8 cellular contexts compared by ENCODE assay signal in genomic region chr6:44126320-44127149, GRCh38. TPM values are rescaled to one million over a fixed set of nuclear protein-coding genes. Genes with fewer than 3 reads are reported as not detected.
DNase-seq lines count a peak whose midpoint lies in the region; ATAC-seq and TF ChIP-seq lines count a peak whose summit lies in the region.

No MANE protein-coding gene starts in this region.

- H3K27me3 ChIP-seq in AG04450 (ENCODE audit: control insufficient read depth, insufficient read depth, low read length), result no peaks in the 10 kb centered on the region

- DNase-seq in AG04450 (ENCODE audit: low read depth, low spot score) (no peak), SK-MEL-5 (ENCODE audit: low read depth, low spot score) (peak; percentile 38), glutamatergic neuron (peak; percentile 64), posterior vena cava (ENCODE audit: low spot score) (peak; percentile 85), type B pancreatic cell (ENCODE audit: extremely low spot score, unreplicated experiment) (no peak)
- peak; percentile 86 for DNase-seq in activated naive CD4-positive, alpha-beta T cell treated with anti-CD3 and anti-CD28 coated beads, Interleukin-2, amount 50 U/mL, for 16 hours

- intact Hi-C loops in posterior vena cava (cut with DNase I), result no loop called here

- H3K9me3 ChIP-seq in AG04450 (ENCODE audit: control insufficient read depth, insufficient read depth, low read length), result no peaks in the 10 kb centered on the region; the same call in 1 of the 2 replicates

- H3K27ac Mint-ChIP-seq in glutamatergic neuron (ENCODE audit: unreplicated experiment) (peak overlapping the region; percentile 80), type B pancreatic cell (peak overlapping the region; percentile 93)

- H3K4me1 Mint-ChIP-seq in glutamatergic neuron (ENCODE audit: low read depth, unreplicated experiment) (peaks cover 24% of the 10 kb centered on the region), type B pancreatic cell (ENCODE audit: unreplicated experiment) (peaks cover 46% of the 10 kb centered on the region)

- CTCF ChIA-PET in AG04450 (lab: Charles Lee), result interaction anchor here (1.3 kb wide), 1 partner anchor 10 kb away, joined by 4 read pairs; no protein-coding TSS in a partner anchor

- TF ChIP-seq CTCF in AG04450 (IDR thresholded peaks at IDR 0.05; ENCODE audit: low read depth, low read length) (no peak), glutamatergic neuron (IDR thresholded peaks at IDR 0.05; ENCODE audit: partially characterized antibody, unreplicated experiment) (no peak), type B pancreatic cell (conservative IDR thresholded peaks at IDR 0.05) (no peak)

- no peaks in the 10 kb centered on the region for H3K36me3 Mint-ChIP-seq in glutamatergic neuron (ENCODE audit: unreplicated experiment)
- peaks cover 4% of the 10 kb centered on the region for H3K36me3 Mint-ChIP-seq in type B pancreatic cell

- peak; percentile 37 for ATAC-seq in GM18873 (IDR thresholded peaks at IDR 0.05; ENCODE audit: low FRiP score, unreplicated experiment)
- ATAC-seq in HG03196 (IDR thresholded peaks at IDR 0.05; ENCODE audit: unreplicated experiment), result peak; percentile 39

- peak overlapping the region; percentile 80 for H3K4me3 ChIP-seq in AG04450 (ENCODE audit: low read depth, low read length)

- peak overlapping the region; percentile 96 for H3K4me3 Mint-ChIP-seq in glutamatergic neuron (ENCODE audit: unreplicated experiment)
- peak overlapping the region; percentile 99 for H3K4me3 Mint-ChIP-seq in type B pancreatic cell

- in situ Hi-C loops in SK-MEL-5 (cut with HindIII; ENCODE audit: low pct_unique_long_range_greater_than_20kb, low sequenced_read_pairs), result no loop called here

- H3K9me3 Mint-ChIP-seq in glutamatergic neuron (ENCODE audit: unreplicated experiment), result peaks cover 8% of the 10 kb centered on the region
- H3K9me3 Mint-ChIP-seq in type B pancreatic cell, result no peaks in the 10 kb centered on the region

- H3K27me3 Mint-ChIP-seq in glutamatergic neuron (ENCODE audit: unreplicated experiment), result peaks cover 4% of the 10 kb centered on the region
- no peaks in the 10 kb centered on the region for H3K27me3 Mint-ChIP-seq in type B pancreatic cell

- peak overlapping the region; percentile 90 for H3K27ac ChIP-seq in AG04450 (ENCODE audit: low read depth, low read length)

- POLR2A ChIA-PET in AG04450 (lab: Yijun Ruan, JAX), result no interaction called here

RNA-seq across cellular contexts. Expression of gene MRPL14, which starts 0.7 kb away (rescaled TPM):
- polyA plus RNA-seq in AG04450 (2011; rRNA removed), result 57.3 and 64.1 TPM in 2 replicates
- 22.5 and 31.9 TPM in 2 replicates for polyA minus RNA-seq in AG04450 (2011; rRNA and poly(A)+ RNA removed)
- 60.0 and 61.2 TPM in 2 replicates for total RNA-seq in SK-MEL-5 (2014; rRNA removed; shearing (Covaris generic))
- 42.0 and 60.3 TPM in 2 replicates for polyA plus RNA-seq in SK-MEL-5 (2015; cell fraction: cytosol; rRNA removed)
- polyA plus RNA-seq in SK-MEL-5 (2015; cell fraction: nucleus; rRNA removed), result 8.5 and 9.1 TPM in 2 replicates
- total RNA-seq in glutamatergic neuron (ENCODE audit: unreplicated experiment) (31.7 TPM), posterior vena cava (10 to 100 TPM; 26.4 to 33.5 TPM), type B pancreatic cell (ENCODE audit: low replicate concordance) (45.5 and 53.7 TPM in 2 replicates)

RNA-seq across cellular contexts. Expression of gene TMEM63B, which starts 0.8 kb away (rescaled TPM):
- polyA plus RNA-seq in AG04450 (2011; rRNA removed), result 39.4 and 42.1 TPM in 2 replicates
- 57.8 and 73.6 TPM in 2 replicates for polyA minus RNA-seq in AG04450 (2011; rRNA and poly(A)+ RNA removed)
- 23.6 and 27.6 TPM in 2 replicates for total RNA-seq in SK-MEL-5 (2014; rRNA removed; shearing (Covaris generic))
- 55.1 and 71.9 TPM in 2 replicates for polyA plus RNA-seq in SK-MEL-5 (2015; cell fraction: cytosol; rRNA removed)
- polyA plus RNA-seq in SK-MEL-5 (2015; cell fraction: nucleus; rRNA removed), result 39.8 and 48.3 TPM in 2 replicates
- 148 TPM for total RNA-seq in glutamatergic neuron (ENCODE audit: unreplicated experiment)
- total RNA-seq in posterior vena cava, result 10 to 100 TPM; 23.7 to 28.1 TPM
- 45.5 and 57.5 TPM in 2 replicates for total RNA-seq in type B pancreatic cell (ENCODE audit: low replicate concordance)

RNA-seq across cellular contexts. Expression of gene CAPN11, which starts 32.1 kb away (rescaled TPM):
- 0.04 and 0.09 TPM in 2 replicates for polyA plus RNA-seq in AG04450 (2011; rRNA removed)
- polyA minus RNA-seq in AG04450 (2011; rRNA and poly(A)+ RNA removed), result not detected in 2 replicates
- total RNA-seq in SK-MEL-5 (2014; rRNA removed; shearing (Covaris generic)), result not detected in 2 replicates
- polyA plus RNA-seq in SK-MEL-5 (2015; cell fraction: cytosol; rRNA removed), result not detected in 2 replicates
- polyA plus RNA-seq in SK-MEL-5 (2015; cell fraction: nucleus; rRNA removed), result not detected in 2 replicates
- total RNA-seq in glutamatergic neuron (ENCODE audit: unreplicated experiment) (not detected), posterior vena cava (1 to 10 TPM in 1 of 2 donors, under 1 TPM in 1; 0.24 to 1.5 TPM), type B pancreatic cell (ENCODE audit: low replicate concordance) (not detected in 2 replicates)

Comparison
In these comparisons a context has a peak if more than half of its experiments do, and no peak if none do; other contexts are left out.
1. DNase-seq: peak in SK-MEL-5 (single experiment), activated naive CD4-positive, alpha-beta T cell treated with anti-CD3 and anti-CD28 coated beads, Interleukin-2, amount 50 U/mL, for 16 hours (single experiment), glutamatergic neuron (single experiment) and posterior vena cava (single experiment); none in AG04450 (single experiment) and type B pancreatic cell (single experiment).